In genomic region chr9:72384710-72385475, GRCh38 we compare ENCODE assay signal across 24 cellular contexts. TPM values are rescaled to one million over a fixed set of nuclear protein-coding genes. Genes with fewer than 3 reads are reported as not detected.
DNase-seq lines count a peak whose midpoint lies in the region; ATAC-seq, FAIRE-seq and TF ChIP-seq lines count a peak whose summit lies in the region.
"Had no signal": no experiment of that assay in that cellular context is flagged by ENCODE, and none has a peak within 500 bp of the region (broad histone marks: within the 10 kb centered on the region; RNA-seq: fewer than 3 reads in every experiment).

No MANE protein-coding gene starts in this region.

- H4K8ac ChIP-seq in mesenchymal stem cell (ENCODE audit: low read length) = no peak overlapping the region

- TF ChIP-seq EP300 in A549 (IDR thresholded peaks at IDR 0.05) = no peak

- H3K9me3 ChIP-seq in A549 = no peaks in the 10 kb centered on the region
- H3K9me3 ChIP-seq in mesenchymal stem cell (ENCODE audit: control insufficient read depth, low read length) = no peaks in the 10 kb centered on the region
- H3K9me3 ChIP-seq: heart right ventricle, MG63, spleen had no signal

- H3K4ac ChIP-seq in mesenchymal stem cell (ENCODE audit: low read depth in 1 of 2, low read length in 2 of 2) = no peak overlapping the region

- H3K27me3 ChIP-seq in bronchial epithelial cell (ENCODE audit: control insufficient read depth, insufficient read depth, low read length) (no peaks in the 10 kb centered on the region), mesenchymal stem cell (ENCODE audit: control insufficient read depth in 1 of 2, insufficient read depth in 1 of 2, low read length in 2 of 2) (no peaks in the 10 kb centered on the region)
- H3K27me3 ChIP-seq: heart right ventricle, MG63, spleen had no signal

- TF ChIP-seq POLR2A in A549 (IDR thresholded peaks at IDR 0.05; ENCODE audit: low read length) = no peak

- H3K4me3 ChIP-seq in A549 (no peak overlapping the region), bronchial epithelial cell (ENCODE audit: low read depth, low read length) (no peak overlapping the region), mesenchymal stem cell (ENCODE audit: insufficient read depth in 1 of 2, low read depth in 1 of 2, low read length in 2 of 2) (no peak overlapping the region)
- H3K4me3 ChIP-seq: GM12878, heart right ventricle, MG63, spleen had no signal

- no peak overlapping the region for H2AK5ac ChIP-seq in mesenchymal stem cell (ENCODE audit: low read length, severe bottlenecking)

- POLR2A ChIA-PET in A549 (lab: Yijun Ruan, JAX) = interaction anchor here (3.1 kb wide), 1 partner anchor 20 kb away, joined by 33 read pairs; the partner anchor contains the start of gene ZFAND5

- H2BK120ac ChIP-seq in mesenchymal stem cell (ENCODE audit: low read depth, low read length) = no peak overlapping the region

- H3K9ac ChIP-seq in mesenchymal stem cell (ENCODE audit: low read length) = no peak overlapping the region

- peak overlapping the region in 1 of 2 experiments; percentile 21 for H3K18ac ChIP-seq in mesenchymal stem cell (ENCODE audit: low read depth in 1 of 2, low read length in 2 of 2)

- no peak overlapping the region for H2BK15ac ChIP-seq in mesenchymal stem cell (ENCODE audit: low read depth, poor library complexity, severe bottlenecking)

- TF ChIP-seq RAD21 in A549 (conservative IDR thresholded peaks at IDR 0.05 in 1 of 2, IDR thresholded peaks at IDR 0.05 in 1 of 2) = no peak

- DNase-seq in A549 (ENCODE audit: low read depth in 1 of 2, low spot score in 1 of 2) = no peak
- peak; percentile 40 for DNase-seq in M059J (ENCODE audit: low read depth)
- peak; percentile 40 for DNase-seq in bronchial epithelial cell (ENCODE audit: low read depth)
- DNase-seq in mesenchymal stem cell = peak; percentile 20
- DNase-seq in inferior parietal cortex (ENCODE audit: extremely low spot score) = no peak
- no peak for DNase-seq in DMS 273 (lab: John Stamatoyannopoulos, UW; ENCODE audit: unreplicated experiment)
- no peak for DNase-seq in SW480 (ENCODE audit: low spot score)
- DNase-seq in NOMO-1 (lab: John Stamatoyannopoulos, UW; ENCODE audit: unreplicated experiment in 2 of 2) = no peak
- DNase-seq: activated CD4-positive, alpha-beta T cell treated with anti-CD3 and anti-CD28 coated beads for 4 hours; activated effector memory CD4-positive, alpha-beta T cell treated with anti-CD3 and anti-CD28 coated beads, Interleukin-2, amount 50 U/mL, for 16 hours; caudate nucleus; effector CD8-positive, alpha-beta T cell; heart right ventricle; immature natural killer cell; MG63; NCI-H1694; NCI-H345; NK-92 treated with Interleukin-12 subunit alpha and Interleukin-12 subunit beta, amount 100 ng/mL, for 24 hours; RPMI8226; spleen; SW 1271 had no signal

- no peak overlapping the region for H2BK5ac ChIP-seq in mesenchymal stem cell (ENCODE audit: low read depth, low read length, poor library complexity, severe bottlenecking)

- CTCF ChIA-PET in A549 (lab: Yijun Ruan, JAX) = interaction anchor here (0.7 to 2.5 kb wide), 3 partner anchors 19 to 437 kb away, joined by 3 to 15 read pairs (median 4); partner anchors contain the start of gene ZFAND5

- H3K27ac ChIP-seq in A549 (peak overlapping the region; percentile 40 to 65; a peak in 4 of 6 replicates), mesenchymal stem cell (ENCODE audit: low read length, poor library complexity, severe bottlenecking) (peak overlapping the region; percentile 48)
- H3K27ac ChIP-seq: heart right ventricle, spleen had no signal

- H3K4me1 ChIP-seq in A549 (peaks cover 11% of the 10 kb centered on the region; the same call in 2 of the 3 replicates), mesenchymal stem cell (ENCODE audit: control insufficient read depth, insufficient read depth, low read depth, low read length) (peaks cover 3% of the 10 kb centered on the region)
- H3K4me1 ChIP-seq: heart right ventricle had no signal

- FAIRE-seq in A549 (lab: Jason Lieb, UNC) (peak; percentile 7), bronchial epithelial cell (lab: Jason Lieb, UNC) (no peak)
- FAIRE-seq: GM12878, TTC549 had no signal

- no peak overlapping the region for H2BK12ac ChIP-seq in mesenchymal stem cell (ENCODE audit: low read length in 2 of 2)

- 77% methylated on average over 5 of the region's 5 CpGs for WGBS in A549 (ENCODE audit: missing lambda C conversion rate)
- WGBS in mesenchymal stem cell = 87% methylated on average over 4 of the region's 5 CpGs

- ATAC-seq in A549 = peak in 1 of 2 experiments; percentile 35; a peak in 2 of 6 replicates
- ATAC-seq: GM12878; heart right ventricle; natural killer cell treated with Interleukin-12 subunit alpha and Interleukin-12 subunit beta and Interleukin-15 and Interleukin-18, amount 100 ng/mL, for 72 hours had no signal

- H3K23ac ChIP-seq in mesenchymal stem cell (ENCODE audit: low read length in 2 of 2) = no peak overlapping the region

- H3K4me2 ChIP-seq in A549 (no peak overlapping the region), mesenchymal stem cell (ENCODE audit: low read length, poor library complexity, severe bottlenecking) (no peak overlapping the region)

- H2AFZ ChIP-seq in mesenchymal stem cell (ENCODE audit: low read depth, low read length) = no peak overlapping the region

- H3K79me1 ChIP-seq in mesenchymal stem cell (replicated peaks; ENCODE audit: low read length, poor library complexity, severe bottlenecking) = no peaks in the 10 kb centered on the region

- TF ChIP-seq CTCF in A549 (IDR thresholded peaks at IDR 0.05) (no peak), bronchial epithelial cell (IDR thresholded peaks at IDR 0.05; ENCODE audit: insufficient read depth, low read length, severe bottlenecking) (no peak)

- H3K14ac ChIP-seq in mesenchymal stem cell (ENCODE audit: low read length in 2 of 2) = no peak overlapping the region

- H4K91ac ChIP-seq in mesenchymal stem cell (ENCODE audit: low read length) = no peak overlapping the region

- no peaks in the 10 kb centered on the region for H3K36me3 ChIP-seq in bronchial epithelial cell (ENCODE audit: control insufficient read depth, insufficient read depth, low read length)
- no peaks in the 10 kb centered on the region for H3K36me3 ChIP-seq in mesenchymal stem cell (ENCODE audit: control insufficient read depth in 1 of 2, insufficient read depth in 2 of 2, low read depth in 1 of 2, low read length in 2 of 2)
- H3K36me3 ChIP-seq: heart right ventricle, MG63, spleen had no signal

TF ChIP-seq in A549, 52 proteins besides CTCF, POLR2A, EP300 and RAD21:
- no peak for TF ChIP-seq EHMT2 (IDR thresholded peaks at IDR 0.05; ENCODE audit: low read depth)
- TF ChIP-seq KDM1A (IDR thresholded peaks at IDR 0.05; ENCODE audit: low read depth) = no peak
- no peak for TF ChIP-seq ZSCAN20 (CRISPR knock-in tag; IDR thresholded peaks at IDR 0.05)
- no peak for TF ChIP-seq JUN (IDR thresholded peaks at IDR 0.05)
- TF ChIP-seq RARB (CRISPR knock-in tag; IDR thresholded peaks at IDR 0.05) = no peak
- TF ChIP-seq KDM5A (IDR thresholded peaks at IDR 0.05) = no peak
- TF ChIP-seq NR3C1 (IDR thresholded peaks at IDR 0.05) = no peak

RNA-seq across cellular contexts. Expression of gene ZFAND5, which starts 19.9 kb away (rescaled TPM):
- polyA plus RNA-seq in A549 (2011; rRNA removed) = 234 and 315 TPM in 2 replicates
- 94.0 and 129 TPM in 2 replicates for polyA plus RNA-seq in A549 (2012; cell fraction: cytosol; rRNA removed)
- 92.3 and 99.3 TPM in 2 replicates for polyA plus RNA-seq in A549 (2012; cell fraction: nucleus; rRNA removed)
- 126 to 136 TPM (median 135 TPM) in 3 replicates for polyA plus RNA-seq in A549 (2017; fragmentation: RNase III; extraction: RNeasy Plus Mini Kit Qiagen cat#74134 plus additional on column Dnase treatment)
- polyA minus RNA-seq in A549 (2011; rRNA and poly(A)+ RNA removed) = 74.6 and 81.9 TPM in 2 replicates
- total RNA-seq in M059J (2014; rRNA removed; shearing (Covaris generic)) = 174 and 216 TPM in 2 replicates
- total RNA-seq in bronchial epithelial cell = 36.1 and 60.9 TPM in 2 replicates
- 183 TPM for polyA plus RNA-seq in mesenchymal stem cell (2013, experiment 1 of 2)
- polyA plus RNA-seq in mesenchymal stem cell (2013, experiment 2 of 2) = 181 TPM

Comparison
In these comparisons a context has a peak if more than half of its experiments do, and no peak if none do; other contexts are left out.
1. DNase-seq: peak in M059J (single experiment), bronchial epithelial cell (single experiment) and mesenchymal stem cell (single experiment); none in A549 (0 of 2), inferior parietal cortex (single experiment), DMS 273 (single experiment), SW480 (single experiment) and NOMO-1 (0 of 2).